1 cellular context compared by ENCODE assay signal in the genomic region with DNA sequence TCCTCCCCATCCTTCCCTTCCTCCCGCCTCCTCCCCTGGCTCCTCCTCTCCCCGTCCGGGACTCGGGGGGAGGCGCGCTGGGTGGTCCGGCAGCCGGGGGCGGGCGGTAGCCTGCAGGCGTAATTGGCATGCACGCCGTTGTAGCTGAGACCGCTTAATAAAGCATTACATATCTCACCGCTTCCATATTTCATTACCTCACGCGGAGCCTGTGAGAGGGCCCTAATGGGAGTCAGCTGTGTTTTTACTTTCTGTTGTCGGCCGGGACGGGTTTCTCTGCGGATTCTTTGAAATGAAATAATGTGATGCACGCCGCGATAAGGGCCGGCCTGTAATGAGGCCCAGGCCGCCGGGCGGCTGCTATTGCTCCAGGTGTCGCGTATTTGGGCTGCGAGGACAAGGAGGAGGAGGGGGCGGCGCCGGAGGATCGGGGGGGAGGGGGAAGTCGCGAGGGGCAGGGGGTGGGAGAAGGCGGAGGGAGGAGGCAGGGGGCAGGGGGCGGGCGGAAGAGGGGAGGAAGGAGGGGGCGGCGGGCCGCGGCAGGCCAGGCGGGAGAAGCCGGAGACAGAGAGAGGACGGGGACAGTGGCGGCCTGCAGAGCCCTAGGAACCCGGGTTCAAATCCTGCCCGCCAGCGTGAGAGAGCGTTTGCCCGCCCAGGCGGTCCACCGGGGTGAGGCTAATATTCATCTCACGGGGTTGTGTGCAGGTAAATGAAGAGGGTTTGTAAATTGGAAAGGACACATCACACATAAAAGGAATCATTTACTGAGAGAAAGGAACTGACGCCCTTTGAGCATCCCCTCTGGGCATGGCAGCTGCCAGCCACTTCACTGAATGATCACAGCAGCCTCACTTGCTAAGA.
TF ChIP-seq lines count a peak whose summit lies in the region.

No MANE protein-coding gene starts in this region.

TF ChIP-seq in H1, 55 proteins besides CTCF, POLR2A, EP300 and RAD21:
- TF ChIP-seq ASH2L (IDR thresholded peaks at IDR 0.05; ENCODE audit: low read length) (peak; percentile 84), TAF7 (optimal IDR thresholded peaks at IDR 0.05; ENCODE audit: borderline replicate concordance, low read depth, low read length) (peak; percentile 17), HDAC2 (IDR thresholded peaks at IDR 0.05; ENCODE audit: borderline replicate concordance in 1 of 2, low read depth in 2 of 2, low read length in 2 of 2) (peak in 1 of 2 experiments; percentile 57; a peak in 1 of 4 replicates), SAP30 (IDR thresholded peaks at IDR 0.05; ENCODE audit: insufficient read depth, insufficient replicate concordance, low read length) (peak; percentile 28), TAF1 (IDR thresholded peaks at IDR 0.05; ENCODE audit: low read depth, low read length) (peak; percentile 24; the same call in 1 of the 2 replicates), KDM4A (IDR thresholded peaks at IDR 0.05; ENCODE audit: low read depth, low read length, severe bottlenecking) (no peak), SRF (IDR thresholded peaks at IDR 0.05; ENCODE audit: low read depth, low read length) (no peak)
